Comparison of ENCODE assay signal across 1 cellular context in genomic region chr4:26870576-26871260, GRCh38.
TF ChIP-seq lines count a peak whose summit lies in the region.

No MANE protein-coding gene starts in this region.

TF ChIP-seq in HEK293, 187 proteins besides CTCF, POLR2A, EP300 and RAD21 (continued from another document):
- no peak for TF ChIP-seq ZNF521 (tag by site-specific recombination; IDR thresholded peaks at IDR 0.05)
